Comparison of ENCODE assay signal across 19 cellular contexts in the genomic region with DNA sequence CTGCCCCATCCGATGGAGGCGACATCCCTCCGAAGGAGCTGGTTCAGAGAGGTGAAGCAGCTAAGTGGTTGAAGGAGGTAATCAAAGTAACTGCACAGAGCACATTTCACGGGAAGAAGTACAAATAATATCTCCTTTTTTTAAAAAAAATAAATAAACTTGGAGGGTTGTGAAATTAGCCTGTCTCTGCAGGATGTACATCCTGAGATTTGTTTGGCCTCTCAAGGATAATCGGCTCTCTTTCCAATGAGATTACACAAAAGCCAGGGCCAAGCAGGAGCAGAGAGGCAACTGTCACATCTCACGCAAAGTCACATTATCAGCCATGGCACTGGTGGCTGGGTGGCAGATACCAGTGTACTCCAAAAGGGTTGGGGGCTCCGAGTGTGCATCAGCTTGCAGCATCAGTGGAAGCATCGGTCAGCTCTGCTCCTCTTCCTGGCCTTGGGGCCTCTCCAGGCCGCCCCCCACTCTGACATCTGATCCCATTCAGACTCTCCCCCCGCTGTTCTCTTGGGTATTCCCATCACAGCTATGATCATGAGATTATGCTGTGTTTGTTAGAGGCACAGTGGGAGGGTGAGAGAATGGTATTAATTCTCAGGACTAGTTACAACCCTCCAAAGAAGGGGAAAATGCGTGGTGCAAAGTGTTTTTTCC.
DNase-seq lines count a peak whose midpoint lies in the region; ATAC-seq, FAIRE-seq and TF ChIP-seq lines count a peak whose summit lies in the region.
"Had no signal": no experiment of that assay in that cellular context is flagged by ENCODE, and none has a peak within 500 bp of the region (broad histone marks: within the 10 kb centered on the region; RNA-seq: fewer than 3 reads in every experiment).

No MANE protein-coding gene starts in this region.

- H3K56ac ChIP-seq in mesendoderm (ENCODE audit: low read length) = no peak overlapping the region

- CTCF ChIA-PET in HepG2 (lab: Yijun Ruan, JAX; ENCODE audit: low intra/inter-chr PET ratio, low total read pairs) = no interaction called here

- peaks cover 47% of the 10 kb centered on the region for H3K4me1 Mint-ChIP-seq in stimulated activated naive CD8-positive, alpha-beta T cell treated with anti-CD3 and anti-CD28 coated beads, Interleukin-15, amount 100 ng/mL, for 72 hours

- BruUV-seq in HepG2 (replicated peaks; lab: Mats Ljungman, UMichigan) = no TSS peak

- POLR2A ChIA-PET in HepG2 (lab: Yijun Ruan, JAX) = no interaction called here

- H3K4me2 ChIP-seq in HepG2 (ENCODE audit: low read depth, low read length) (no peak overlapping the region), mesendoderm (ENCODE audit: low read length) (no peak overlapping the region)
- H3K4me2 ChIP-seq: BLaER1 had no signal

- no peak for FAIRE-seq in HepG2 (lab: Jason Lieb, UNC)
- FAIRE-seq: H54, RCC 7860 had no signal

- no peak overlapping the region for H2BK120ac ChIP-seq in mesendoderm (ENCODE audit: low read depth, low read length)

- H3K79me1 ChIP-seq in mesendoderm (ENCODE audit: low read length) = no peaks in the 10 kb centered on the region

- no peak overlapping the region for H2BK15ac ChIP-seq in mesendoderm (replicated peaks; ENCODE audit: low read depth)

- H3K9me3 ChIP-seq in liver (ENCODE audit: control insufficient read depth in 4 of 4, low read length in 3 of 4) = no peaks in the 10 kb centered on the region
- no peaks in the 10 kb centered on the region for H3K9me3 ChIP-seq in HepG2 (ENCODE audit: low read length)
- H3K9me3 ChIP-seq: BLaER1 had no signal

- TF ChIP-seq RAD21 in liver (IDR thresholded peaks at IDR 0.05) = no peak
- no peak for TF ChIP-seq RAD21 in HepG2 (CRISPR knock-in tag; IDR thresholded peaks at IDR 0.05)

- H3K27me3 Mint-ChIP-seq in stimulated activated naive CD8-positive, alpha-beta T cell treated with anti-CD3 and anti-CD28 coated beads, Interleukin-15, amount 100 ng/mL, for 72 hours = peaks cover 18% of the 10 kb centered on the region

- no peaks in the 10 kb centered on the region for H3K36me3 ChIP-seq in liver (ENCODE audit: control insufficient read depth in 4 of 4, insufficient read depth in 3 of 4, low read depth in 1 of 4, low read length in 3 of 4)
- H3K36me3 ChIP-seq in HepG2 (replicated peaks in 1 of 2; ENCODE audit: control insufficient read depth in 1 of 2, insufficient read depth in 2 of 2, low read length in 2 of 2) = no peaks in the 10 kb centered on the region
- no peaks in the 10 kb centered on the region for H3K36me3 ChIP-seq in mesendoderm (ENCODE audit: control insufficient read depth, insufficient read depth, low read length)
- H3K36me3 ChIP-seq: BLaER1 had no signal

- H3K9me3 Mint-ChIP-seq in stimulated activated naive CD8-positive, alpha-beta T cell treated with anti-CD3 and anti-CD28 coated beads, Interleukin-15, amount 100 ng/mL, for 72 hours = no peaks in the 10 kb centered on the region

- H3K4me3 Mint-ChIP-seq in stimulated activated naive CD8-positive, alpha-beta T cell treated with anti-CD3 and anti-CD28 coated beads, Interleukin-15, amount 100 ng/mL, for 72 hours = no peak overlapping the region

- no peak overlapping the region for H3K18ac ChIP-seq in mesendoderm (ENCODE audit: low read length)

- H3K4me1 ChIP-seq in liver (ENCODE audit: control insufficient read depth in 4 of 4, insufficient read depth in 4 of 4, low read length in 3 of 4) = no peaks in the 10 kb centered on the region
- H3K4me1 ChIP-seq in HepG2 (ENCODE audit: insufficient read depth, low read length) = peaks cover 5% of the 10 kb centered on the region
- H3K4me1 ChIP-seq in mesendoderm (ENCODE audit: control insufficient read depth, low read depth, low read length) = no peaks in the 10 kb centered on the region

- no peak overlapping the region for H2AK5ac ChIP-seq in mesendoderm (ENCODE audit: low read length)

- H3K27ac Mint-ChIP-seq in stimulated activated naive CD8-positive, alpha-beta T cell treated with anti-CD3 and anti-CD28 coated beads, Interleukin-15, amount 100 ng/mL, for 72 hours = no peak overlapping the region

- no peak overlapping the region for H3K4ac ChIP-seq in mesendoderm (ENCODE audit: low read depth, low read length)

- no peak for TF ChIP-seq POLR2A in HepG2 (IDR thresholded peaks at IDR 0.05; ENCODE audit: insufficient read depth in 1 of 2, low read depth in 2 of 2, low read length in 2 of 2)

- no peak overlapping the region for H4K5ac ChIP-seq in mesendoderm (ENCODE audit: low read length)

- H3K9ac ChIP-seq in liver (ENCODE audit: low read depth in 1 of 2, low read length in 2 of 2) (no peak overlapping the region), HepG2 (ENCODE audit: insufficient read depth, low read depth, low read length) (no peak overlapping the region), mesendoderm (ENCODE audit: low read length) (no peak overlapping the region)
- H3K9ac ChIP-seq: BLaER1 had no signal

- H3K27me3 ChIP-seq in liver (ENCODE audit: control insufficient read depth in 4 of 4, insufficient read depth in 4 of 4, low read length in 3 of 4) (no peaks in the 10 kb centered on the region), HepG2 (ENCODE audit: control insufficient read depth in 1 of 2, insufficient read depth in 2 of 2, low read length in 2 of 2) (no peaks in the 10 kb centered on the region), mesendoderm (ENCODE audit: insufficient read depth, low read length, poor library complexity) (no peaks in the 10 kb centered on the region)
- H3K27me3 ChIP-seq: BLaER1 had no signal

- no peak overlapping the region for H3K23ac ChIP-seq in mesendoderm (ENCODE audit: low read length)

- DNase-seq in HepG2 (ENCODE audit: low spot score) (no peak), brain pericyte (ENCODE audit: low read depth, low spot score) (peak; percentile 84), mesendoderm (peak; percentile 16), Kasumi-1 (lab: John Stamatoyannopoulos, UW) (no peak)
- DNase-seq in activated naive CD4-positive, alpha-beta T cell (lab: John Stamatoyannopoulos, UW) = no peak
- DNase-seq in stimulated activated naive CD8-positive, alpha-beta T cell treated with anti-CD3 and anti-CD28 coated beads, Interleukin-15, amount 100 ng/mL, for 72 hours = no peak
- DNase-seq: 8988T, DMS 273 treated with DMSO at 0.1 percent for 48 hours, NCI-H1048, NCI-H1694, NCI-H2107, NCI-H446 treated with DMSO at 0.1 percent for 48 hours, NCI-H748 treated with DMSO at 0.1 percent for 48 hours, SHP77 had no signal

- H2BK5ac ChIP-seq in mesendoderm (ENCODE audit: low read length) = no peak overlapping the region

- H3K79me2 ChIP-seq in HepG2 (ENCODE audit: insufficient read depth, low read length) = no peaks in the 10 kb centered on the region
- no peaks in the 10 kb centered on the region for H3K79me2 ChIP-seq in mesendoderm (ENCODE audit: control insufficient read depth, insufficient read depth, low read length)

- 81% methylated on average over 11 of the region's 11 CpGs for WGBS in liver
- 53% methylated on average over 11 of the region's 11 CpGs for WGBS in HepG2 (ENCODE audit: low lambda C conversion rate)
- WGBS in mesendoderm (ENCODE audit: extremely low coverage, insufficient coverage, low lambda C conversion rate) = no CpG with 5 or more reads among the region's 11 CpGs

- H4K20me1 ChIP-seq in HepG2 (ENCODE audit: insufficient read depth, low read length) = no peaks in the 10 kb centered on the region
- H4K20me1 ChIP-seq: BLaER1 had no signal

- H4K8ac ChIP-seq in mesendoderm (ENCODE audit: low read depth, low read length) = no peak overlapping the region

- H3K27ac ChIP-seq in liver (ENCODE audit: low read depth in 1 of 2, low read length in 2 of 2) (peak overlapping the region; percentile 31 to 43), HepG2 (ENCODE audit: extremely low read length, insufficient read depth, low read length) (no peak overlapping the region), mesendoderm (ENCODE audit: low read depth, low read length) (no peak overlapping the region)
- H3K27ac ChIP-seq: BLaER1 had no signal

- no peak overlapping the region for H2AFZ ChIP-seq in HepG2 (ENCODE audit: low read length)

- TF ChIP-seq CTCF in liver (IDR thresholded peaks at IDR 0.05; ENCODE audit: low read depth, low read length, missing input control) (no peak), HepG2 (CRISPR knock-in tag; IDR thresholded peaks at IDR 0.05) (no peak)

- in situ Hi-C loops in HepG2 (cut with HindIII; ENCODE audit: extremely low pct_ligation_motif_present, low pct_unique_long_range_greater_than_20kb) = no loop called here

- no peak overlapping the region for H3K4me3 ChIP-seq in liver (ENCODE audit: low read depth in 1 of 3, low read length in 3 of 3)
- no peak overlapping the region for H3K4me3 ChIP-seq in HepG2 (replicated peaks in 1 of 3; ENCODE audit: insufficient read depth in 1 of 3, low read depth in 2 of 3, low read length in 3 of 3)
- H3K4me3 ChIP-seq in mesendoderm (ENCODE audit: low read length) = no peak overlapping the region
- H3K4me3 ChIP-seq: BLaER1 had no signal

- no peak for TF ChIP-seq EP300 in HepG2 (IDR thresholded peaks at IDR 0.05; ENCODE audit: low read depth in 2 of 2, low read length in 2 of 2)
- no peak for TF ChIP-seq EP300 in HepG2 (CRISPR knock-in tag; IDR thresholded peaks at IDR 0.05; ENCODE audit: borderline replicate concordance)

- ATAC-seq in HepG2 = no peak
- ATAC-seq in HG03565 (IDR thresholded peaks at IDR 0.05; ENCODE audit: unreplicated experiment) = no peak
- ATAC-seq in stimulated activated naive CD8-positive, alpha-beta T cell treated with anti-CD3 and anti-CD28 coated beads, Interleukin-15, amount 100 ng/mL, for 72 hours = no peak

- intact Hi-C loops in HepG2 (cut with micrococcal nuclease; ENCODE audit: unreplicated experiment) = no loop called here

TF ChIP-seq in liver, 16 proteins besides CTCF, POLR2A, EP300 and RAD21 (continues in another document):
- TF ChIP-seq HNF4A (conservative IDR thresholded peaks at IDR 0.05) (no peak), GABPA (IDR thresholded peaks at IDR 0.05 in 1 of 2, conservative IDR thresholded peaks at IDR 0.05 in 1 of 2) (no peak)

TF ChIP-seq in HepG2, 621 proteins besides CTCF, POLR2A, EP300 and RAD21 (continues in another document):
- no peak for TF ChIP-seq HNRNPUL1 (IDR thresholded peaks at IDR 0.05; ENCODE audit: low read depth, low read length)
- TF ChIP-seq, protein P1, sequence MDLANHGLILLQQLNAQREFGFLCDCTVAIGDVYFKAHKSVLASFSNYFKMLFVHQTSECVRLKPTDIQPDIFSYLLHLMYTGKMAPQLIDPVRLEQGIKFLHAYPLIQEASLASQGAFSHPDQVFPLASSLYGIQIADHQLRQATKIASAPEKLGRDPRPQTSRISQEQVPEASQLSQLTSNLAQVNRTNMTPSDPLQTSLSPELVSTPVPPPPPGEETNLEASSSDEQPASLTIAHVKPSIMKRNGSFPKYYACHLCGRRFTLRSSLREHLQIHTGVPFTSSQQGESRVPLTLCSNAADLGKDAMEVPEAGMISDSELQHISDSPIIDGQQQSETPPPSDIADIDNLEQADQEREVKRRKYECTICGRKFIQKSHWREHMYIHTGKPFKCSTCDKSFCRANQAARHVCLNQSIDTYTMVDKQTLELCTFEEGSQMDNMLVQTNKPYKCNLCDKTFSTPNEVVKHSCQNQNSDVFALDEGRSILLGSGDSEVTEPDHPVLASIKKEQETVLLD (CRISPR knock-in tag; IDR thresholded peaks at IDR 0.05; ENCODE audit: low read depth) = no peak

Comparison
In these comparisons a context has a peak if more than half of its experiments do, and no peak if none do; other contexts are left out.
1. H3K27ac ChIP-seq: peak in liver (2 of 2); none in HepG2 (single experiment) and mesendoderm (single experiment).
2. DNase-seq: peak in brain pericyte (single experiment) and mesendoderm (single experiment); none in HepG2 (single experiment), Kasumi-1 (0 of 2), activated naive CD4-positive, alpha-beta T cell (0 of 4) and stimulated activated naive CD8-positive, alpha-beta T cell treated with anti-CD3 and anti-CD28 coated beads, Interleukin-15, amount 100 ng/mL, for 72 hours (0 of 2).